ENCODE assay signal across 28 cellular contexts in the genomic region with DNA sequence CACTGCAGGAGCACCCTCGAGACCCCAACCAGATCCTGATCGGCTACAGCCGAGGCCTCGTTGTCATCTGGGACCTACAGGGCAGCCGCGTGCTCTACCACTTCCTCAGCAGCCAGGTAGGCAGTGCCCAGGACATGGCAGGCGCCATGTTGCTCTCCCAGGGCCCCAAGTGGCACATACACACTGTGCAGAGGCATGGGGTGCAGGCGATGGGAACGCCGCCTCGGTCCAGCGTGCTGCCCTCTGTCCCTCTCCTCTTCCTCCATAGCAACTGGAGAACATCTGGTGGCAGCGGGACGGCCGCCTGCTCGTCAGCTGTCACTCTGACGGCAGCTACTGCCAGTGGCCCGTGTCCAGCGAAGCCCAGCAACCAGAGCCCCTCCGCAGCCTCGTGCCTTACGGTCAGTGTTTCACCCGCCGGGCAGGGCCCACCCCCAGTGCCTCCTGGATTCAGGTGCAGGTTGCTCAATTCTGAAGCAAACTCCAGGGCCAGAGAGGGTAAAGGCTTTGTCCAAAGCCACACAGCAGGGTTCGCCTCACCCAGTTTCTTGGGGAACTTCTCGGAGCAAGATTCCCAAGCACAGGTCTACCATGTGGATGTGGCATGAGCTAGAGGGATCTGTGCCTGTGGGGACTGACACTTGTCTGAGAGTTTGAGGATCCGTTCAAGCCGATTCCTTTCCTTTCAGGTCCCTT. TPM values are rescaled to one million over a fixed set of nuclear protein-coding genes. Genes with fewer than 3 reads are reported as not detected.
"Had no signal": no experiment of that assay in that cellular context is flagged by ENCODE, and none has a peak within 500 bp of the region (broad histone marks: within the 10 kb centered on the region; RNA-seq: fewer than 3 reads in every experiment).

No MANE protein-coding gene starts in this region.

- H3K4me2 ChIP-seq: neural progenitor cell had no signal

- H3K4me1 ChIP-seq: heart right ventricle, neural progenitor cell, psoas muscle, upper lobe of right lung, uterus had no signal

- H3K27me3 ChIP-seq: esophagus squamous epithelium, heart right ventricle, neural progenitor cell, transverse colon, upper lobe of right lung, uterus had no signal

- H3K4me1 Mint-ChIP-seq: mesothelial cell of epicardium had no signal

- DNase-seq: dermis blood vessel endothelial cell; effector memory CD4-positive, alpha-beta T cell; erythroblast; esophagus squamous epithelium; foreskin melanocyte; glutamatergic neuron; heart right ventricle; hypothalamus; immature natural killer cell; mucosa of descending colon; naive B cell; nucleus accumbens; psoas muscle; small intestine; stimulated activated CD4-positive, alpha-beta T cell treated with anti-CD3 and anti-CD28 coated beads, Interleukin-15, amount 100 ng/mL, for 24 hours; stimulated activated CD4-positive, alpha-beta T cell treated with anti-CD3 and anti-CD28 coated beads, Interleukin-2, amount 100 ng/mL, for 48 hours; stimulated activated naive B cell treated with anti-CD40 and anti-IgM and Interleukin-4, amounts not matched to agents 10 μg/mL and 1 μg/mL and 100 μg/mL, for 72 hours; transverse colon; upper lobe of right lung; uterus had no signal

- H3K36me3 Mint-ChIP-seq: mesothelial cell of epicardium; naive B cell; natural killer cell treated with Interleukin-12 subunit alpha and Interleukin-12 subunit beta and Interleukin-15 and Interleukin-18, amount 100 ng/mL, for 72 hours; neural progenitor cell had no signal

- H3K36me3 ChIP-seq: neural progenitor cell, uterus had no signal

- H3K27ac Mint-ChIP-seq: memory B cell; mesothelial cell of epicardium; natural killer cell treated with Interleukin-12 subunit alpha and Interleukin-12 subunit beta and Interleukin-15 and Interleukin-18, amount 100 ng/mL, for 72 hours; neural progenitor cell; stimulated activated naive B cell treated with anti-CD40 and anti-IgM and Interleukin-4, amounts not matched to agents 10 μg/mL and 1 μg/mL and 100 μg/mL, for 72 hours; stimulated activated naive CD8-positive, alpha-beta T cell treated with anti-CD3 and anti-CD28 coated beads, Interleukin-15, Interleukin-2, amounts not matched to agents 100 ng/mL and 50 ng/mL, for 24 hours had no signal

- H3K27ac ChIP-seq: coronary artery, esophagus squamous epithelium, heart right ventricle, neural progenitor cell, psoas muscle, transverse colon, upper lobe of right lung, uterus had no signal

- H3K4me3 ChIP-seq: coronary artery, esophagus squamous epithelium, heart right ventricle, lung, mucosa of descending colon, neural progenitor cell, psoas muscle, transverse colon, upper lobe of right lung, uterus had no signal

- H3K4me3 Mint-ChIP-seq: immature natural killer cell; memory B cell; mesothelial cell of epicardium; naive B cell; natural killer cell treated with Interleukin-12 subunit alpha and Interleukin-12 subunit beta and Interleukin-15 and Interleukin-18, amount 100 ng/mL, for 72 hours; neural progenitor cell; stimulated activated naive B cell treated with anti-CD40 and anti-IgM and Interleukin-4, amounts not matched to agents 10 μg/mL and 1 μg/mL and 100 μg/mL, for 72 hours; stimulated activated naive CD8-positive, alpha-beta T cell treated with anti-CD3 and anti-CD28 coated beads, Interleukin-15, Interleukin-2, amounts not matched to agents 100 ng/mL and 50 ng/mL, for 24 hours had no signal

- ATAC-seq: heart right ventricle; left lobe of liver; mucosa of descending colon; natural killer cell treated with Interleukin-12 subunit alpha and Interleukin-12 subunit beta and Interleukin-15 and Interleukin-18, amount 100 ng/mL, for 72 hours; psoas muscle; stimulated activated naive B cell treated with anti-CD40 and anti-IgM and Interleukin-4, amounts not matched to agents 10 μg/mL and 1 μg/mL and 100 μg/mL, for 72 hours; upper lobe of right lung had no signal

- H2AFZ ChIP-seq: neural progenitor cell had no signal

- H3K27me3 Mint-ChIP-seq: memory B cell; naive B cell; natural killer cell treated with Interleukin-12 subunit alpha and Interleukin-12 subunit beta and Interleukin-15 and Interleukin-18, amount 100 ng/mL, for 72 hours; stimulated activated naive B cell treated with anti-CD40 and anti-IgM and Interleukin-4, amounts not matched to agents 10 μg/mL and 1 μg/mL and 100 μg/mL, for 72 hours; stimulated activated naive CD8-positive, alpha-beta T cell treated with anti-CD3 and anti-CD28 coated beads, Interleukin-15, Interleukin-2, amounts not matched to agents 100 ng/mL and 50 ng/mL, for 24 hours had no signal

- H3K9me3 ChIP-seq: esophagus squamous epithelium, heart right ventricle, mucosa of descending colon, psoas muscle, transverse colon, upper lobe of right lung, uterus had no signal

- H3K9me3 Mint-ChIP-seq: immature natural killer cell; memory B cell; mesothelial cell of epicardium; naive B cell; natural killer cell treated with Interleukin-12 subunit alpha and Interleukin-12 subunit beta and Interleukin-15 and Interleukin-18, amount 100 ng/mL, for 72 hours; neural progenitor cell; stimulated activated naive B cell treated with anti-CD40 and anti-IgM and Interleukin-4, amounts not matched to agents 10 μg/mL and 1 μg/mL and 100 μg/mL, for 72 hours; stimulated activated naive CD8-positive, alpha-beta T cell treated with anti-CD3 and anti-CD28 coated beads, Interleukin-15, Interleukin-2, amounts not matched to agents 100 ng/mL and 50 ng/mL, for 24 hours had no signal

RNA-seq across cellular contexts. Expression of a gene that starts 47.9 kb away (rescaled TPM):
- polyA plus RNA-seq: immature natural killer cell had no signal
